22 cellular contexts compared by ENCODE assay signal in genomic region chr2:162609798-162610197, GRCh38.
"Had no signal": no experiment of that assay in that cellular context is flagged by ENCODE, and none has a peak within 500 bp of the region (broad histone marks: within the 10 kb centered on the region; RNA-seq: fewer than 3 reads in every experiment).

No MANE protein-coding gene starts in this region.

- H3K4me3 Mint-ChIP-seq: dendritic cell treated with granulocyte-macrophage colony-stimulating factor and Interleukin-4, amounts not matched to agents 40 ng/mL and 50 ng/mL, for 4 days; effector memory CD8-positive, alpha-beta T cell; endodermal cell had no signal

- ATAC-seq: effector memory CD8-positive, alpha-beta T cell; esophagus mucosa; gastrocnemius medialis; heart right ventricle; left cardiac atrium; left lung; left ventricle myocardium superior; lower lobe of right lung had no signal

- DNase-seq: colonic mucosa; cortex of kidney; effector CD8-positive, alpha-beta T cell; effector memory CD8-positive, alpha-beta T cell; endodermal cell; erythroblast; esophagus squamous epithelium; foreskin fibroblast; foreskin melanocyte; gastrocnemius medialis; glutamatergic neuron; head of caudate nucleus; heart right ventricle; hippocampal formation; left cardiac atrium; left lung; left ventricle myocardium superior; lower lobe of right lung; mesenchymal stem cell; midbrain had no signal

- H3K9me3 Mint-ChIP-seq: dendritic cell treated with granulocyte-macrophage colony-stimulating factor and Interleukin-4, amounts not matched to agents 40 ng/mL and 50 ng/mL, for 4 days; endodermal cell had no signal

- H3K27me3 Mint-ChIP-seq: dendritic cell treated with granulocyte-macrophage colony-stimulating factor and Interleukin-4, amounts not matched to agents 40 ng/mL and 50 ng/mL, for 4 days; effector memory CD8-positive, alpha-beta T cell had no signal

- H3K4me1 Mint-ChIP-seq: endodermal cell had no signal

- H3K27ac Mint-ChIP-seq: dendritic cell treated with granulocyte-macrophage colony-stimulating factor and Interleukin-4, amounts not matched to agents 40 ng/mL and 50 ng/mL, for 4 days; effector memory CD8-positive, alpha-beta T cell; endodermal cell had no signal
